In the genomic region with DNA sequence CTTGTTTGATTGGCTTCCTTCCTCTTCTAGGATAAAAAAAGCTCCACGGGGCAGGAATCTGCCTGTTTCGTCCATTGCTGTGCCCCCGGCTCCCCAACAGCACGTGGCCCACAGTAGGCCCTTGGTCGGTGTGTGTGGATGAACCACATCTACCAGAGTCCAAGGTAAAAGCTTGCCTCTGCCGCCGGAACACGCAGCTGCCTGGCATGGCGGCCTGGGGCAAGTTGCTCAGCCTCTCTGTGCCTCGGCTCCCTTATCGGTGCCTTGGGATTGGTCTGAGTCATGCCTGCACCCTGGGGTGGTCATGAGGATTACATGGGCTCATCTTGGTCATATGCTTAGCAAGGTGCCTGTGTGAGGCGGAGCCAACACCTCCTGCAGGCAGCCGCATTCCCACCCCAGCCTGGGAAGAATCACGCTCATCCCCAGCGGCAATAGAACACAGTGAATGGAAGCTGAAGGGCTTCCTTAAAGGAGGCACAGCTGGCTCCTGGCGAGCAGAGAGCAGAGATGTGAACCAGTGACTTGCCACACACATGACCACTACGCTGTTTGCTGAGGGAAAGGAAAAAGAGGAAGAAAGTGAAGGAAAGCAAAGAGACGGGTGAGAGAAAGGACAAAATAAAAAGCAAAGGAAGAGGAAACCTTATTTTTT, we compare ENCODE assay signal across 12 cellular contexts. TPM values are rescaled to one million over a fixed set of nuclear protein-coding genes. Genes with fewer than 3 reads are reported as not detected.
A peak's percentile ranks its signal among the peaks of the same experiment; 100 is the strongest.
DNase-seq lines count a peak whose midpoint lies in the region; ATAC-seq, FAIRE-seq and TF ChIP-seq lines count a peak whose summit lies in the region.
"Had no signal": no experiment of that assay in that cellular context is flagged by ENCODE, and none has a peak within 500 bp of the region (broad histone marks: within the 10 kb centered on the region; RNA-seq: fewer than 3 reads in every experiment).

No MANE protein-coding gene starts in this region.

- no peaks in the 10 kb centered on the region for H3K27me3 ChIP-seq in neural progenitor cell

- no peaks in the 10 kb centered on the region for H3K36me3 ChIP-seq in neural progenitor cell

- peak; percentile 90 for DNase-seq in GF-D8 (lab: John Stamatoyannopoulos, UW)
- DNase-seq in Kasumi-1 (lab: John Stamatoyannopoulos, UW) = peak; percentile 84 to 89
- DNase-seq in caudate nucleus (lab: John Stamatoyannopoulos, UW) = peak in 3 of 61 donors; percentile 7 to 50 (median 25)
- DNase-seq in neural progenitor cell (ENCODE audit: low spot score) = peak; percentile 54
- DNase-seq in cerebellar nuclear complex (lab: John Stamatoyannopoulos, UW) = no peak
- DNase-seq in H54 (ENCODE audit: insufficient read length, low spot score) = no peak
- DNase-seq: NCI-H1930; stimulated activated CD4-positive, alpha-beta T cell treated with anti-CD3 and anti-CD28 coated beads, Interleukin-2, amount 100 ng/mL, for 48 hours had no signal

- H3K4me2 ChIP-seq in neural progenitor cell = peak overlapping the region; percentile 50

- H3K9me3 ChIP-seq in neural progenitor cell (ENCODE audit: low read depth) = no peaks in the 10 kb centered on the region

- ATAC-seq in HG02938 (IDR thresholded peaks at IDR 0.05; ENCODE audit: unreplicated experiment) (no peak), HG03378 (IDR thresholded peaks at IDR 0.05; ENCODE audit: unreplicated experiment) (no peak)

- TF ChIP-seq CTCF in neural progenitor cell (IDR thresholded peaks at IDR 0.05) = no peak

- peaks cover 8% of the 10 kb centered on the region for H3F3A ChIP-seq in neural progenitor cell (ENCODE audit: low read depth)

- no peak overlapping the region for H3K4me3 ChIP-seq in neural progenitor cell

- no peak overlapping the region for H2AFZ ChIP-seq in neural progenitor cell (replicated peaks)

- H3K27ac ChIP-seq in caudate nucleus (ENCODE audit: low read depth, low read length) (peak overlapping the region; percentile 52), neural progenitor cell (no peak overlapping the region)

- FAIRE-seq in H54 (lab: Jason Lieb, UNC) = no peak
- FAIRE-seq: colon, G401.6 had no signal

- no peak overlapping the region for H3K9ac ChIP-seq in neural progenitor cell

- H3K4me1 ChIP-seq in neural progenitor cell = peaks cover 21% of the 10 kb centered on the region

- peaks cover 5% of the 10 kb centered on the region for H3K9me3 Mint-ChIP-seq in neural progenitor cell

- TF ChIP-seq POLR2A in H54 (IDR thresholded peaks at IDR 0.05; ENCODE audit: low read depth, low read length) = no peak

- peak overlapping the region; percentile 1 for H3K4me3 Mint-ChIP-seq in neural progenitor cell

- peaks cover 22% of the 10 kb centered on the region for H3K4me1 Mint-ChIP-seq in neural progenitor cell

- peak overlapping the region; percentile 64 for H3K27ac Mint-ChIP-seq in neural progenitor cell

- H3K36me3 Mint-ChIP-seq in neural progenitor cell = no peaks in the 10 kb centered on the region

- H3K79me2 ChIP-seq in neural progenitor cell (ENCODE audit: low read depth) = no peaks in the 10 kb centered on the region

- peaks cover 7% of the 10 kb centered on the region for H3K27me3 Mint-ChIP-seq in neural progenitor cell (ENCODE audit: insufficient read depth, low read depth)

- no peaks in the 10 kb centered on the region for H4K20me1 ChIP-seq in neural progenitor cell (ENCODE audit: low read depth)

RNA-seq across cellular contexts. Expression of a gene that starts 5.5 kb away (rescaled TPM):
- 4.3 and 7.8 TPM in 2 replicates for total RNA-seq in neural progenitor cell (ENCODE audit: low replicate concordance)

RNA-seq across cellular contexts. Expression of a gene that starts 45.3 kb away (rescaled TPM):
- total RNA-seq in neural progenitor cell (ENCODE audit: low replicate concordance) = 857 and 897 TPM in 2 replicates

Comparison
In these comparisons a context has a peak if more than half of its experiments do, and no peak if none do; other contexts are left out.
1. DNase-seq: peak in GF-D8 (single experiment), Kasumi-1 (2 of 2) and neural progenitor cell (single experiment); none in cerebellar nuclear complex (0 of 2) and H54 (single experiment).